ENCODE assay signal across 28 cellular contexts in the genomic region with DNA sequence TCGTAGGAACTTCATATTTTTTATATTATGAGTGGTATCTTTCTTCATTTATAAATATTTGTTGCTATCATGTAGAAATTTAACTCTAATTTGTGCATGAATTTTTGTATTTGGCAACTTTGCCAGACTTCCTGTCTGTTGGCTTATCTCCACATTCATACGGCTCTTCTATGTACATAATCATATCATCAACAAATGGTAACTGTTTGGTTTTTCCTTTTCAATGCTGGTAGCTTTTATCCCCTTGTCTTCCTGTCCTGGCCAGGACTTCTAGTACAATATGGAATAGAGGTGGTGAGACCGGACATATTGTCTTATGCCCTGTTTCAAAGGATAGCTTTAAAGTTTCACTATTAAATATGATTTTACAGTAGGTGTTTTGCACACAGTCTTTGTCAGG.
"Had no signal": no experiment of that assay in that cellular context is flagged by ENCODE, and none has a peak within 500 bp of the region (broad histone marks: within the 10 kb centered on the region; RNA-seq: fewer than 3 reads in every experiment).

No MANE protein-coding gene starts in this region.

- DNase-seq: activated CD4-positive, alpha-beta memory T cell treated with anti-CD3 and anti-CD28 coated beads for 36 hours; activated CD4-positive, alpha-beta T cell treated with anti-CD3 and anti-CD28 coated beads for 36 hours; activated CD4-positive, alpha-beta T cell treated with anti-CD3 and anti-CD28 coated beads, Interleukin-2, amount 10 ng/mL, durations not matched to agents 24 days and 14 days; activated CD4-positive, CD25-positive, alpha-beta regulatory T cell; activated CD4-positive, CD25-positive, alpha-beta regulatory T cell treated with anti-CD3 and anti-CD28 coated beads, Interleukin-2, amount 50 U/mL, for 72 hours; activated CD8-positive, alpha-beta memory T cell treated with anti-CD3 and anti-CD28 coated beads, Interleukin-2, amount 10 ng/mL, durations not matched to agents 7 days and 5 days; activated CD8-positive, alpha-beta memory T cell treated with anti-CD3 and anti-CD28 coated beads, Interleukin-2, amount 50 U/mL, for 4 hours; activated CD8-positive, alpha-beta T cell treated with anti-CD3 and anti-CD28 coated beads, Interleukin-2, amount 10 ng/mL, durations not matched to agents 7 days and 5 days; activated effector memory CD4-positive, alpha-beta T cell treated with anti-CD3 and anti-CD28 coated beads, Interleukin-2, amount 50 U/mL, for 16 hours; activated naive CD4-positive, alpha-beta T cell treated with anti-CD3 and anti-CD28 coated beads for 36 hours; activated naive CD8-positive, alpha-beta T cell treated with anti-CD3 and anti-CD28 coated beads for 36 hours; activated naive CD8-positive, alpha-beta T cell treated with anti-CD3 and anti-CD28 coated beads, Interleukin-2, amount 50 U/mL, for 24 hours; activated T-cell treated with anti-CD3 and anti-CD28 coated beads, Interleukin-2, amount 50 U/mL, for 1 hour; activated T-cell treated with anti-CD3 and anti-CD28 coated beads, Interleukin-2, amount 50 U/mL, for 48 hours; adrenal gland; amygdala; aorta; body of pancreas; caudate nucleus; cortex of kidney; effector memory CD4-positive, alpha-beta T cell; endodermal cell; erythroblast; foreskin melanocyte; hippocampal formation; T-helper 2 cell had no signal

- H3K4me1 ChIP-seq: adrenal gland, body of pancreas, esophagus muscularis mucosa had no signal

- H3K4me3 ChIP-seq: adrenal gland, body of pancreas, dorsolateral prefrontal cortex, esophagus muscularis mucosa had no signal

- H3K36me3 ChIP-seq: adrenal gland, esophagus muscularis mucosa had no signal

- H3K9me3 ChIP-seq: adrenal gland, body of pancreas, esophagus muscularis mucosa had no signal

- ATAC-seq: activated CD4-positive, alpha-beta T cell treated with anti-CD3 and anti-CD28 coated beads for 36 hours; activated CD8-positive, alpha-beta memory T cell treated with anti-CD3 and anti-CD28 coated beads, Interleukin-2, amount 10 ng/mL, durations not matched to agents 7 days and 5 days; activated CD8-positive, alpha-beta T cell treated with anti-CD3 and anti-CD28 coated beads, Interleukin-2, amount 10 ng/mL, durations not matched to agents 7 days and 5 days; activated naive CD8-positive, alpha-beta T cell treated with anti-CD3 and anti-CD28 coated beads, Interleukin-2, amount 50 U/mL, for 24 hours; body of pancreas had no signal

- H3K27me3 ChIP-seq: adrenal gland, body of pancreas had no signal
